In the genomic region with DNA sequence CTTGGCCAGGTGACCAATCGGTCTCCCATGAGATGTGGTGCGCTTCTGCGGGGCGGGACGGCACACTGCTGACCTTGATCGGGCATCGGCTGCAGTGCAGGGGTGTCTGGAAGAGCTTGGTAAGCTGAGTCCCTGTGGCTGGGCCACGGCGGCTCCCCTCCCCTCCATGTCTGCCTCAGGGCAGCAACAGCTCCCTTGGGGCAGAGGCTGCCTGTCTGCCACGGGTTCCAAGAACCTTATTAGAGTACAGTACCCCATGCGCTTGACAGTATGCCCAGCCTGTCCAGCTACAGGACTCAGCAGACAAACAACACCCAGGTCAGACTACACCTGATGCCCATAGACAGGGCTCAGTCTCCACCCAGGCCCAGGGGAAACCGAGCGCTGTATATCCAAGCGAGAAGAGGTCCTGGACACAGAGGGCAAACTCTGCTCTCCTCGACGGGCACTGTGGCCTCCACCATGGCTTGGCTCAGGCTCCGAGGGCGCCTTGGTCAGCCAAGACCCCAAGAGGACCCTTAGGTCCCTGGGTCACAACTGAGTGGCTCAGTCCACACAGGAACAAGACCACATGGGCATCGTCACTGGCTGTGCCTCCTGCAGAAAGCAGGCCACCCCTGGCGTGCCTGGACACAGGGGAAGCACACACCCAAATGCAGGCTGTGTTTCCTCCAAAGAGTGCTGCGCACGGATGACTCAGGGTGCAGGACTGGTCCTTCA, we compare ENCODE assay signal across 1 cellular context.
TF ChIP-seq lines count a peak whose summit lies in the region.

No MANE protein-coding gene starts in this region.

TF ChIP-seq in HepG2, 621 proteins besides CTCF, POLR2A, EP300 and RAD21:
- TF ChIP-seq ZNF891 (CRISPR knock-in tag; IDR thresholded peaks at IDR 0.05): 0 out of 2 replicates have a peak, but pooled peaks have one; percentile 21
- TF ChIP-seq NCOA2 (CRISPR knock-in tag; IDR thresholded peaks at IDR 0.05): no peak
